ENCODE assay signal across 24 cellular contexts in genomic region chr12:30169839-30170591, GRCh38.
A peak's percentile ranks its signal among the peaks of the same experiment; 100 is the strongest.
DNase-seq lines count a peak whose midpoint lies in the region; ATAC-seq, FAIRE-seq and TF ChIP-seq lines count a peak whose summit lies in the region.
"Had no signal": no experiment of that assay in that cellular context is flagged by ENCODE, and none has a peak within 500 bp of the region (broad histone marks: within the 10 kb centered on the region; RNA-seq: fewer than 3 reads in every experiment).

No MANE protein-coding gene starts in this region.

- H3K27ac ChIP-seq in astrocyte (ENCODE audit: low read depth, low read length) (no peak overlapping the region), ovary (no peak overlapping the region)
- H3K27ac ChIP-seq: ascending aorta, heart left ventricle had no signal

- H3K27ac Mint-ChIP-seq in astrocyte (ENCODE audit: unreplicated experiment), result no peak overlapping the region
- H3K27ac Mint-ChIP-seq: activated naive CD4-positive, alpha-beta T cell treated with anti-CD3 and anti-CD28 coated beads, Interleukin-2, amount 50 U/mL, for 72 hours; effector memory CD8-positive, alpha-beta T cell; memory B cell; naive thymus-derived CD8-positive, alpha-beta T cell; T-cell; type B pancreatic cell had no signal

- H3K4me3 ChIP-seq in H7 (ENCODE audit: insufficient read depth, low read depth, low read length), result peak overlapping the region; percentile 43; the same call in 1 of the 2 replicates
- H3K4me3 ChIP-seq in astrocyte (ENCODE audit: insufficient read depth, low read depth, low read length), result no peak overlapping the region
- peak overlapping the region; percentile 25 for H3K4me3 ChIP-seq in iPS-11a (ENCODE audit: low read depth, low read length)
- peak overlapping the region; percentile 20 for H3K4me3 ChIP-seq in retinal pigment epithelial cell (ENCODE audit: low read length)
- H3K4me3 ChIP-seq in ovary, result no peak overlapping the region
- H3K4me3 ChIP-seq: ascending aorta, heart left ventricle, K562 had no signal

- H3K36me3 ChIP-seq in H7 (replicated peaks; ENCODE audit: control insufficient read depth, insufficient read depth, low read length), result no peaks in the 10 kb centered on the region
- no peaks in the 10 kb centered on the region for H3K36me3 ChIP-seq in astrocyte (ENCODE audit: insufficient read depth, low read length)
- H3K36me3 ChIP-seq in ovary, result no peaks in the 10 kb centered on the region
- H3K36me3 ChIP-seq: ascending aorta, heart left ventricle had no signal

- no peak for TF ChIP-seq CTCF in astrocyte (IDR thresholded peaks at IDR 0.05; ENCODE audit: insufficient read depth, low read depth, low read length)
- TF ChIP-seq CTCF in retinal pigment epithelial cell (conservative IDR thresholded peaks at IDR 0.05; ENCODE audit: low read depth, low read length), result no peak
- TF ChIP-seq CTCF in ovary (IDR thresholded peaks at IDR 0.05), result no peak

- intact Hi-C loops in ovary (cut with DNase I), result no loop called here

- no peak for TF ChIP-seq EP300 in ovary (IDR thresholded peaks at IDR 0.05)

- H3K9me3 ChIP-seq in astrocyte (ENCODE audit: insufficient read depth, low read depth, low read length) (no peaks in the 10 kb centered on the region), ovary (no peaks in the 10 kb centered on the region)
- H3K9me3 ChIP-seq: ascending aorta, heart left ventricle had no signal

- H3K9me3 Mint-ChIP-seq in astrocyte (ENCODE audit: unreplicated experiment), result peaks cover 4% of the 10 kb centered on the region
- H3K9me3 Mint-ChIP-seq: effector memory CD8-positive, alpha-beta T cell; memory B cell; T-cell; type B pancreatic cell had no signal

- H3K4me1 ChIP-seq in astrocyte (ENCODE audit: insufficient read depth, low read length) (no peaks in the 10 kb centered on the region), ovary (ENCODE audit: insufficient read depth) (no peaks in the 10 kb centered on the region)
- H3K4me1 ChIP-seq: ascending aorta had no signal

- 12 to 16% (median 15%) methylated on average over 41 to 58 of the region's 58 CpGs for WGBS in ovary, 3 donors

- no peaks in the 10 kb centered on the region for H3K36me3 Mint-ChIP-seq in astrocyte (ENCODE audit: low read depth, unreplicated experiment)
- H3K36me3 Mint-ChIP-seq: memory B cell; naive thymus-derived CD8-positive, alpha-beta T cell; T-cell; type B pancreatic cell had no signal

- H3K4me2 ChIP-seq in astrocyte (ENCODE audit: low read length), result peak overlapping the region; percentile 41

- DNase-seq in H7 (peak; percentile 75), astrocyte (ENCODE audit: low read depth) (no peak), retinal pigment epithelial cell (ENCODE audit: low read depth) (no peak), ovary (no peak), SK-N-DZ (ENCODE audit: low spot score) (no peak)
- DNase-seq: activated CD4-positive, alpha-beta T cell treated with anti-CD3 and anti-CD28 coated beads for 4 hours; AML-193; effector memory CD8-positive, alpha-beta T cell; heart left ventricle; naive thymus-derived CD8-positive, alpha-beta T cell; NCI-H146; NCI-H748 treated with DMSO at 0.1 percent for 48 hours; stimulated activated CD4-positive, alpha-beta T cell treated with anti-CD3 and anti-CD28 coated beads, Interleukin-2, amount 100 ng/mL, for 24 hours; stimulated activated naive CD4-positive, alpha-beta T cell treated with Interleukin-2 at 50 U/mL for 16 hours; T-cell had no signal

- no peaks in the 10 kb centered on the region for H4K20me1 ChIP-seq in astrocyte (ENCODE audit: insufficient read depth, low read length)

- ATAC-seq in HG02973 (IDR thresholded peaks at IDR 0.05; ENCODE audit: unreplicated experiment), result no peak
- ATAC-seq: activated naive CD4-positive, alpha-beta T cell treated with anti-CD3 and anti-CD28 coated beads, Interleukin-2, amount 50 U/mL, for 72 hours; effector memory CD8-positive, alpha-beta T cell; K562; naive thymus-derived CD8-positive, alpha-beta T cell; Right ventricle myocardium inferior; T-cell had no signal

- no peak overlapping the region for H3K4me3 Mint-ChIP-seq in astrocyte (ENCODE audit: unreplicated experiment)
- H3K4me3 Mint-ChIP-seq: effector memory CD8-positive, alpha-beta T cell; memory B cell; naive thymus-derived CD8-positive, alpha-beta T cell; T-cell; type B pancreatic cell had no signal

- no peak overlapping the region for H2AFZ ChIP-seq in astrocyte (ENCODE audit: low read depth, low read length)

- FAIRE-seq in astrocyte (lab: Jason Lieb, UNC), result no peak
- FAIRE-seq: K562, TTC549 had no signal

- H3K9ac ChIP-seq in astrocyte (ENCODE audit: low read length), result no peak overlapping the region

- H3K27me3 ChIP-seq in H7 (ENCODE audit: control insufficient read depth, insufficient read depth, low read length) (peaks cover 23% of the 10 kb centered on the region), astrocyte (ENCODE audit: insufficient read depth, low read length) (peaks cover 23% of the 10 kb centered on the region), ovary (no peaks in the 10 kb centered on the region)
- H3K27me3 ChIP-seq: ascending aorta had no signal

- peaks cover 25% of the 10 kb centered on the region for H3K27me3 Mint-ChIP-seq in astrocyte (ENCODE audit: low read depth, unreplicated experiment)
- H3K27me3 Mint-ChIP-seq: memory B cell had no signal

- no peaks in the 10 kb centered on the region for H3K79me2 ChIP-seq in astrocyte (ENCODE audit: insufficient read depth, low read length)

- H3K4me1 Mint-ChIP-seq in astrocyte (ENCODE audit: low read depth, unreplicated experiment), result no peaks in the 10 kb centered on the region
- H3K4me1 Mint-ChIP-seq: memory B cell; naive thymus-derived CD8-positive, alpha-beta T cell; T-cell had no signal

- no peak for TF ChIP-seq POLR2A in ovary (IDR thresholded peaks at IDR 0.05)

Comparison
In these comparisons a context has a peak if more than half of its experiments do, and no peak if none do; other contexts are left out.
1. H3K4me3 ChIP-seq: peak in H7 (single experiment), iPS-11a (single experiment) and retinal pigment epithelial cell (single experiment); none in astrocyte (single experiment) and ovary (single experiment).